26 cellular contexts compared by ENCODE assay signal in genomic region chr5:14292766-14293165, GRCh38.
A peak's percentile ranks its signal among the peaks of the same experiment; 100 is the strongest.
DNase-seq lines count a peak whose midpoint lies in the region; ATAC-seq, FAIRE-seq and TF ChIP-seq lines count a peak whose summit lies in the region.
"Had no signal": no experiment of that assay in that cellular context is flagged by ENCODE, and none has a peak within 500 bp of the region (broad histone marks: within the 10 kb centered on the region; RNA-seq: fewer than 3 reads in every experiment).

No MANE protein-coding gene starts in this region.

- POLR2A ChIA-PET in K562 (lab: Yijun Ruan, JAX) = no interaction called here

- no peak for TF ChIP-seq POLR2A in K562 (conservative IDR thresholded peaks at IDR 0.05)

- no peak overlapping the region for H4K12ac ChIP-seq in trophoblast cell (ENCODE audit: low read depth, low read length)

- H4K20me1 ChIP-seq in K562 (replicated peaks; ENCODE audit: control insufficient read depth, insufficient read depth, low read length) = no peaks in the 10 kb centered on the region; the same call in 1 of the 2 replicates

- H2BK5ac ChIP-seq in trophoblast cell (ENCODE audit: low read depth, low read length, poor library complexity) = no peak overlapping the region

- CTCF ChIA-PET in K562 (lab: Yijun Ruan, JAX; ENCODE audit: low intra/inter-chr PET ratio) = no interaction called here

- no peak for TF ChIP-seq CTCF in left ventricle myocardium inferior (IDR thresholded peaks at IDR 0.05; ENCODE audit: borderline replicate concordance)
- no peak for TF ChIP-seq CTCF in K562 (IDR thresholded peaks at IDR 0.05 in 2 of 3, conservative IDR thresholded peaks at IDR 0.05 in 1 of 3; ENCODE audit: insufficient read depth in 2 of 3, low read depth in 1 of 3, low read length in 3 of 3)

- intact Hi-C loops in left ventricle myocardium inferior (cut with micrococcal nuclease) = no loop called here
- intact Hi-C loops in cardiac septum (cut with DNase I) = no loop called here
- intact Hi-C loops in K562 (cut with micrococcal nuclease) = no loop called here
- intact Hi-C loops in posterior vena cava (cut with DNase I) = no loop called here

- H3K4me2 ChIP-seq in K562 (ENCODE audit: insufficient read depth, low read length) = no peak overlapping the region
- no peak overlapping the region for H3K4me2 ChIP-seq in trophoblast cell (ENCODE audit: low read length)
- H3K4me2 ChIP-seq: KMS-11 had no signal

- H3K79me1 ChIP-seq in trophoblast cell (ENCODE audit: low read length) = no peaks in the 10 kb centered on the region

- no peak overlapping the region for H4K8ac ChIP-seq in trophoblast cell (ENCODE audit: low read depth, low read length)

- WGBS in K562 (ENCODE audit: insufficient coverage, low coverage, missing lambda C conversion rate) = 21% methylated on average over 6 of the region's 6 CpGs
- no CpG with 5 or more reads among the region's 6 CpGs for WGBS in trophoblast cell (ENCODE audit: extremely low coverage, insufficient coverage, insufficient read length)

- H3K9me1 ChIP-seq in K562 (ENCODE audit: control insufficient read depth, insufficient read depth, low read length) = no peaks in the 10 kb centered on the region

- in situ Hi-C loops in K562 (cut with MboI) = no loop called here

- H3K4me1 ChIP-seq in left ventricle myocardium inferior = peaks cover 41% of the 10 kb centered on the region
- H3K4me1 ChIP-seq in K562 (replicated peaks in 1 of 2; ENCODE audit: control insufficient read depth in 2 of 2, insufficient read depth in 2 of 2, low read length in 2 of 2) = no peaks in the 10 kb centered on the region; a peak in 1 of 5 replicates
- H3K4me1 ChIP-seq in trophoblast cell (ENCODE audit: control insufficient read depth in 1 of 2, insufficient read depth in 2 of 2, low read length in 2 of 2) = peaks cover 6 to 9% of the 10 kb centered on the region in 2 experiments
- H3K4me1 ChIP-seq: breast epithelium had no signal

- H3K14ac ChIP-seq in trophoblast cell (ENCODE audit: low read length) = no peak overlapping the region

- H3K79me2 ChIP-seq in K562 (ENCODE audit: control insufficient read depth, insufficient read depth, low read length) = no peaks in the 10 kb centered on the region
- H3K79me2 ChIP-seq in trophoblast cell (ENCODE audit: control insufficient read depth, insufficient read depth, low read length, poor library complexity) = peaks cover 2% of the 10 kb centered on the region

- no peak overlapping the region for H2BK12ac ChIP-seq in trophoblast cell (ENCODE audit: low read length)

- no peak overlapping the region for H3K9ac ChIP-seq in K562 (ENCODE audit: insufficient read depth in 1 of 2, low read depth in 2 of 2, low read length in 2 of 2)
- H3K9ac ChIP-seq in trophoblast cell (ENCODE audit: low read length) = no peak overlapping the region
- H3K9ac ChIP-seq: KMS-11 had no signal

- peak; percentile 11 for FAIRE-seq in K562 (lab: Jason Lieb, UNC)
- FAIRE-seq: GM18507, GM19239 had no signal

- H2AFZ ChIP-seq in K562 (ENCODE audit: low read depth, low read length) (no peak overlapping the region; the same call in 1 of the 2 replicates), trophoblast cell (ENCODE audit: insufficient read depth, low read length, poor library complexity) (no peak overlapping the region)

- H3K27me3 ChIP-seq in left ventricle myocardium inferior (ENCODE audit: low read depth) (no peaks in the 10 kb centered on the region), K562 (ENCODE audit: control insufficient read depth in 2 of 2, insufficient read depth in 2 of 2, low read length in 2 of 2) (peaks cover 22 to 29% of the 10 kb centered on the region in 2 experiments; a peak in 4 of 5 replicates), trophoblast cell (ENCODE audit: insufficient read depth, low read length) (no peaks in the 10 kb centered on the region)
- H3K27me3 ChIP-seq: BE2C, breast epithelium, upper lobe of left lung had no signal

- ATAC-seq in K562 = no peak
- no peak for ATAC-seq in HG02884 (IDR thresholded peaks at IDR 0.05; ENCODE audit: unreplicated experiment)
- ATAC-seq: CD8-positive, alpha-beta T cell; left colon; stimulated activated effector memory CD8-positive, alpha-beta T cell treated with anti-CD3 and anti-CD28 coated beads, Interleukin-12 subunit alpha, Interleukin-12 subunit beta, amount 100 ng/mL, for 72 hours had no signal

- no peak for TF ChIP-seq RAD21 in K562 (CRISPR knock-in tag; conservative IDR thresholded peaks at IDR 0.05 in 1 of 2, IDR thresholded peaks at IDR 0.05 in 1 of 2)

- DNase-seq in left ventricle myocardium inferior (no peak), cardiac septum (ENCODE audit: low spot score) (no peak), K562 (ENCODE audit: extremely low read depth in 1 of 4, low spot score in 3 of 4) (no peak), trophoblast cell (no peak), posterior vena cava (ENCODE audit: low spot score) (no peak), iPS-NIHi11 (ENCODE audit: low spot score) (no peak), DMS79 treated with DMSO at 0.1 percent for 48 hours (lab: John Stamatoyannopoulos, UW) (no peak)
- DNase-seq: activated CD4-positive, alpha-beta T cell treated with anti-CD3 and anti-CD28 coated beads for 48 hours; BE2C; CD8-positive, alpha-beta T cell; left colon; MM.1S; NCI-H1417; NCI-H2029 treated with DMSO at 0.1 percent for 48 hours; NCI-H2227 treated with DMSO at 0.1 percent for 48 hours; NCI-H526 treated with DMSO at 0.1 percent for 48 hours; SIG-M5; SW 1271 had no signal

- BruUV-seq in K562 (replicated peaks; lab: Mats Ljungman, UMichigan) = no TSS peak

- TF ChIP-seq EP300 in K562 (IDR thresholded peaks at IDR 0.05; ENCODE audit: low read length) = no peak

- H3K4me3 ChIP-seq in left ventricle myocardium inferior = no peak overlapping the region
- H3K4me3 ChIP-seq in K562 = no peak overlapping the region
- no peak overlapping the region for H3K4me3 ChIP-seq in trophoblast cell (ENCODE audit: low read depth, low read length)
- H3K4me3 ChIP-seq: breast epithelium, upper lobe of left lung had no signal

- no peak overlapping the region for H3K4ac ChIP-seq in trophoblast cell (ENCODE audit: low read depth, low read length)

- no peak overlapping the region for H2AK5ac ChIP-seq in trophoblast cell (ENCODE audit: low read length)

- no peak overlapping the region for H4K91ac ChIP-seq in trophoblast cell (ENCODE audit: low read depth, low read length)

- peaks cover 36% of the 10 kb centered on the region for H3K36me3 ChIP-seq in left ventricle myocardium inferior
- H3K36me3 ChIP-seq in K562 (ENCODE audit: control insufficient read depth, insufficient read depth, low read length) = no peaks in the 10 kb centered on the region
- H3K36me3 ChIP-seq in trophoblast cell (ENCODE audit: control insufficient read depth in 1 of 2, insufficient read depth in 2 of 2, low read length in 2 of 2) = peaks cover 23 to 35% of the 10 kb centered on the region in 2 experiments
- H3K36me3 ChIP-seq: breast epithelium had no signal

- H3K18ac ChIP-seq in trophoblast cell (ENCODE audit: low read length) = no peak overlapping the region

- H3K9me3 ChIP-seq in left ventricle myocardium inferior (replicated peaks) = no peaks in the 10 kb centered on the region
- no peaks in the 10 kb centered on the region for H3K9me3 ChIP-seq in K562 (replicated peaks; ENCODE audit: control insufficient read depth, insufficient read depth, low read depth, low read length)
- H3K9me3 ChIP-seq in trophoblast cell (ENCODE audit: insufficient read depth, low read depth, low read length) = no peaks in the 10 kb centered on the region
- H3K9me3 ChIP-seq: BE2C, breast epithelium, upper lobe of left lung had no signal

- H3K27ac ChIP-seq in left ventricle myocardium inferior (replicated peaks) (peak overlapping the region; percentile 53), K562 (ENCODE audit: extremely low read depth, low read depth, low read length) (no peak overlapping the region), trophoblast cell (ENCODE audit: low read depth, low read length) (peak overlapping the region; percentile 55)
- H3K27ac ChIP-seq: breast epithelium, KMS-11, upper lobe of left lung, VCaP had no signal

- no peak overlapping the region for H3K23ac ChIP-seq in trophoblast cell (ENCODE audit: low read length)

- no peak overlapping the region for H2BK120ac ChIP-seq in trophoblast cell (ENCODE audit: insufficient read depth, low read length, poor library complexity)

TF ChIP-seq in K562, 482 proteins besides CTCF, POLR2A, EP300 and RAD21 (continues in another document):
- TF ChIP-seq MTA3 (IDR thresholded peaks at IDR 0.05; ENCODE audit: borderline replicate concordance) (no peak), ETV1 (tag; conservative IDR thresholded peaks at IDR 0.05; ENCODE audit: low read depth) (no peak), HIVEP1 (CRISPR knock-in tag; IDR thresholded peaks at IDR 0.05) (no peak), E2F8 (IDR thresholded peaks at IDR 0.05; ENCODE audit: low read depth, partially characterized antibody) (no peak), ELF4 (CRISPR knock-in tag; IDR thresholded peaks at IDR 0.05) (no peak)
